8 cellular contexts compared by ENCODE assay signal in the genomic region with DNA sequence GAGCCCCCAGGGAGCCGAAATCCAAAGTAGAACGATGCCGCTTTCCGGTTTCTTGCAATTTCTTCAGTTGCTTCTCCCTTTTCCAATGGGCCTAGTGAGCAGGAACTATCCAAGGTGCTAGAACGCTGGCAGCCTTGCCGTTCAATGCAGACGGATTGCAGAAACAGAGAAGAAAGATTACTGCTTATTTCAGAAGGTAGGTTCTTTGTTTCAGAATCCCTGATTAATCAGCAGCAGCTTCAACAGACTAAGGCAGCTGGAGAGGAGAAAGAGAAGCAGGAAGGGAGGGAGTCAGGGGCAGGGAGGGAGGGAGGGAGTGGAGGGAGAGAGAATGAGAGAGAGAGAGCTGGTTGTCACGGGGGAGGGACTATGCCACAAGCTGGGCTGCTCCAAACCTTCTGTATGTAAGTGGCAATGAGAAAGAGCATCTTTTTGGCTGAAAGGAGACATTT. TPM values are rescaled to one million over a fixed set of nuclear protein-coding genes. Genes with fewer than 3 reads are reported as not detected.
DNase-seq lines count a peak whose midpoint lies in the region; ATAC-seq and TF ChIP-seq lines count a peak whose summit lies in the region.

No MANE protein-coding gene starts in this region.

- no peaks in the 10 kb centered on the region for H3K27me3 ChIP-seq in MM.1S (replicated peaks; ENCODE audit: insufficient read depth, low read length)
- H3K27me3 ChIP-seq in SK-N-SH (ENCODE audit: insufficient read depth) = no peaks in the 10 kb centered on the region
- no peaks in the 10 kb centered on the region for H3K27me3 ChIP-seq in testis

- CTCF ChIA-PET in SK-N-SH (lab: Yijun Ruan, JAX) = interaction anchor here (1.1 to 2.5 kb wide), 6 partner anchors 14 to 278 kb away, joined by 3 to 8 read pairs (median 3); no protein-coding TSS in a partner anchor

- H3K4me2 ChIP-seq in MM.1S (ENCODE audit: low read depth, low read length) = no peak overlapping the region
- H3K4me2 ChIP-seq in SK-N-SH = no peak overlapping the region

- no peaks in the 10 kb centered on the region for H3K9me2 ChIP-seq in MM.1S (replicated peaks; ENCODE audit: insufficient read depth, low read length)
- H3K9me2 ChIP-seq in SK-N-SH = no peaks in the 10 kb centered on the region

- no peak for TF ChIP-seq POLR2A in testis (IDR thresholded peaks at IDR 0.05)

- TF ChIP-seq RAD21 in SK-N-SH (IDR thresholded peaks at IDR 0.05; ENCODE audit: low read length) = no peak

- H3F3A ChIP-seq in MM.1S (ENCODE audit: insufficient read depth, low read length) (no peaks in the 10 kb centered on the region), SK-N-SH (replicated peaks; ENCODE audit: insufficient read depth) (no peaks in the 10 kb centered on the region)

- DNase-seq in DMS53 (lab: John Stamatoyannopoulos, UW) (peak; percentile 81), MM.1S (peak; percentile 12), SK-N-SH (peak; percentile 17), foreskin melanocyte (peak; percentile 27), testis (peak; percentile 36), NOMO-1 treated with dmso at 0.1 percent for 144 hours (lab: John Stamatoyannopoulos, UW; ENCODE audit: unreplicated experiment) (no peak), mesenteric fat pad (ENCODE audit: low spot score) (no peak)

- intact Hi-C loops in testis (cut with DNase I; ENCODE audit: low total_unique reads) = no loop called here

- H3K4me3 ChIP-seq in MM.1S (ENCODE audit: low read length) (no peak overlapping the region), SK-N-SH (ENCODE audit: low read depth in 2 of 2, low read length in 1 of 2) (no peak overlapping the region; a peak in 1 of 4 replicates), testis (no peak overlapping the region)

- H4K20me1 ChIP-seq in MM.1S (ENCODE audit: insufficient read depth, low read length) (no peaks in the 10 kb centered on the region), SK-N-SH (ENCODE audit: insufficient read depth) (no peaks in the 10 kb centered on the region)

- H3K9me3 ChIP-seq in MM.1S (replicated peaks; ENCODE audit: insufficient read depth, low read length) (no peaks in the 10 kb centered on the region), SK-N-SH (no peaks in the 10 kb centered on the region), testis (no peaks in the 10 kb centered on the region)

- TF ChIP-seq EP300 in SK-N-SH (IDR thresholded peaks at IDR 0.05; ENCODE audit: borderline replicate concordance in 1 of 2, low read depth in 1 of 2, low read length in 1 of 2) = peak in 1 of 2 experiments; percentile 10; a peak in 1 of 4 replicates

- no peak overlapping the region for H3K27ac ChIP-seq in MM.1S (ENCODE audit: low read length)
- peak overlapping the region in 1 of 2 experiments; percentile 92; a peak in 2 of 4 replicates for H3K27ac ChIP-seq in SK-N-SH (ENCODE audit: low read depth in 2 of 2, low read length in 1 of 2)
- no peak overlapping the region for H3K27ac ChIP-seq in testis

- H3K9ac ChIP-seq in MM.1S (ENCODE audit: low read length) (no peak overlapping the region), SK-N-SH (no peak overlapping the region)

- H3K36me3 ChIP-seq in MM.1S (replicated peaks; ENCODE audit: insufficient read depth, low read length) = no peaks in the 10 kb centered on the region
- H3K36me3 ChIP-seq in SK-N-SH (replicated peaks in 1 of 2; ENCODE audit: control insufficient read depth in 1 of 2, insufficient read depth in 2 of 2, low read length in 1 of 2) = no peaks in the 10 kb centered on the region
- H3K36me3 ChIP-seq in testis (ENCODE audit: low read depth, missing control alignments) = no peaks in the 10 kb centered on the region

- H3K4me1 ChIP-seq in MM.1S (ENCODE audit: low read length) = no peaks in the 10 kb centered on the region
- peaks cover 0 to 8% of the 10 kb centered on the region in 2 experiments; a peak in 2 of 4 replicates for H3K4me1 ChIP-seq in SK-N-SH (ENCODE audit: control insufficient read depth in 1 of 2, insufficient read depth in 2 of 2, low read depth in 1 of 2, low read length in 1 of 2)
- no peaks in the 10 kb centered on the region for H3K4me1 ChIP-seq in testis

- no peak for ATAC-seq in HG03108 (IDR thresholded peaks at IDR 0.05; ENCODE audit: unreplicated experiment)

- POLR2A ChIA-PET in SK-N-SH (lab: Yijun Ruan, JAX) = interaction anchor here (0.6 to 1.5 kb wide), 2 partner anchors 14 to 31 kb away, joined by 3 to 8 read pairs; no protein-coding TSS in a partner anchor

- no peak for TF ChIP-seq CTCF in MM.1S (IDR thresholded peaks at IDR 0.05; ENCODE audit: low read length)
- no peak for TF ChIP-seq CTCF in SK-N-SH (IDR thresholded peaks at IDR 0.05)
- no peak for TF ChIP-seq CTCF in testis (IDR thresholded peaks at IDR 0.05)

- no peaks in the 10 kb centered on the region for H3K79me2 ChIP-seq in MM.1S (ENCODE audit: low read length)
- no peaks in the 10 kb centered on the region for H3K79me2 ChIP-seq in SK-N-SH (ENCODE audit: insufficient read depth)

- H2AFZ ChIP-seq in MM.1S (ENCODE audit: low read length) = no peak overlapping the region
- H2AFZ ChIP-seq in SK-N-SH (ENCODE audit: low read depth) = no peak overlapping the region

- WGBS in SK-N-SH (ENCODE audit: low lambda C conversion rate) = 13% methylated on average over 8 of the region's 8 CpGs
- WGBS in testis, 2 donors = 5 to 7% methylated on average over 8 of the region's 8 CpGs

TF ChIP-seq in SK-N-SH, 30 proteins besides CTCF, POLR2A, EP300 and RAD21:
- TF ChIP-seq CHD2 (IDR thresholded peaks at IDR 0.05; ENCODE audit: low read length, partially characterized antibody) (no peak), FOXJ3 (CRISPR knock-in tag; IDR thresholded peaks at IDR 0.05) (no peak)
- TF ChIP-seq, protein P1, sequence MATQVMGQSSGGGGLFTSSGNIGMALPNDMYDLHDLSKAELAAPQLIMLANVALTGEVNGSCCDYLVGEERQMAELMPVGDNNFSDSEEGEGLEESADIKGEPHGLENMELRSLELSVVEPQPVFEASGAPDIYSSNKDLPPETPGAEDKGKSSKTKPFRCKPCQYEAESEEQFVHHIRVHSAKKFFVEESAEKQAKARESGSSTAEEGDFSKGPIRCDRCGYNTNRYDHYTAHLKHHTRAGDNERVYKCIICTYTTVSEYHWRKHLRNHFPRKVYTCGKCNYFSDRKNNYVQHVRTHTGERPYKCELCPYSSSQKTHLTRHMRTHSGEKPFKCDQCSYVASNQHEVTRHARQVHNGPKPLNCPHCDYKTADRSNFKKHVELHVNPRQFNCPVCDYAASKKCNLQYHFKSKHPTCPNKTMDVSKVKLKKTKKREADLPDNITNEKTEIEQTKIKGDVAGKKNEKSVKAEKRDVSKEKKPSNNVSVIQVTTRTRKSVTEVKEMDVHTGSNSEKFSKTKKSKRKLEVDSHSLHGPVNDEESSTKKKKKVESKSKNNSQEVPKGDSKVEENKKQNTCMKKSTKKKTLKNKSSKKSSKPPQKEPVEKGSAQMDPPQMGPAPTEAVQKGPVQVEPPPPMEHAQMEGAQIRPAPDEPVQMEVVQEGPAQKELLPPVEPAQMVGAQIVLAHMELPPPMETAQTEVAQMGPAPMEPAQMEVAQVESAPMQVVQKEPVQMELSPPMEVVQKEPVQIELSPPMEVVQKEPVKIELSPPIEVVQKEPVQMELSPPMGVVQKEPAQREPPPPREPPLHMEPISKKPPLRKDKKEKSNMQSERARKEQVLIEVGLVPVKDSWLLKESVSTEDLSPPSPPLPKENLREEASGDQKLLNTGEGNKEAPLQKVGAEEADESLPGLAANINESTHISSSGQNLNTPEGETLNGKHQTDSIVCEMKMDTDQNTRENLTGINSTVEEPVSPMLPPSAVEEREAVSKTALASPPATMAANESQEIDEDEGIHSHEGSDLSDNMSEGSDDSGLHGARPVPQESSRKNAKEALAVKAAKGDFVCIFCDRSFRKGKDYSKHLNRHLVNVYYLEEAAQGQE (IDR thresholded peaks at IDR 0.05; ENCODE audit: low read depth, low read length) = peak; percentile 98
TF ChIP-seq in SK-N-SH: peak in this region for 1.

RNA-seq across cellular contexts. Expression of a gene that starts 0.6 kb away (rescaled TPM):
- polyA plus RNA-seq in SK-N-SH (2012; rRNA removed) (not detected in 2 replicates), testis (ENCODE audit: insufficient read depth, low read depth, low replicate concordance) (0.17 TPM)
- polyA plus RNA-seq in SK-N-SH (2012; cell fraction: cytosol; rRNA removed) = 0.01 TPM in 2 replicates
- 0.01 TPM in 1 of 2 replicates, not detected in the other for polyA plus RNA-seq in SK-N-SH (2012; cell fraction: nucleus; rRNA removed)
- total RNA-seq in testis (under 1 TPM; 0.24 to 0.25 TPM), mesenteric fat pad (not detected)

Comparison
In these comparisons a context has a peak if more than half of its experiments do, and no peak if none do; other contexts are left out.
1. DNase-seq: peak in DMS53 (single experiment), MM.1S (single experiment), SK-N-SH (single experiment), foreskin melanocyte (single experiment) and testis (single experiment); none in NOMO-1 treated with dmso at 0.1 percent for 144 hours (single experiment) and mesenteric fat pad (single experiment).